ENCODE assay signal across 9 cellular contexts in the genomic region with DNA sequence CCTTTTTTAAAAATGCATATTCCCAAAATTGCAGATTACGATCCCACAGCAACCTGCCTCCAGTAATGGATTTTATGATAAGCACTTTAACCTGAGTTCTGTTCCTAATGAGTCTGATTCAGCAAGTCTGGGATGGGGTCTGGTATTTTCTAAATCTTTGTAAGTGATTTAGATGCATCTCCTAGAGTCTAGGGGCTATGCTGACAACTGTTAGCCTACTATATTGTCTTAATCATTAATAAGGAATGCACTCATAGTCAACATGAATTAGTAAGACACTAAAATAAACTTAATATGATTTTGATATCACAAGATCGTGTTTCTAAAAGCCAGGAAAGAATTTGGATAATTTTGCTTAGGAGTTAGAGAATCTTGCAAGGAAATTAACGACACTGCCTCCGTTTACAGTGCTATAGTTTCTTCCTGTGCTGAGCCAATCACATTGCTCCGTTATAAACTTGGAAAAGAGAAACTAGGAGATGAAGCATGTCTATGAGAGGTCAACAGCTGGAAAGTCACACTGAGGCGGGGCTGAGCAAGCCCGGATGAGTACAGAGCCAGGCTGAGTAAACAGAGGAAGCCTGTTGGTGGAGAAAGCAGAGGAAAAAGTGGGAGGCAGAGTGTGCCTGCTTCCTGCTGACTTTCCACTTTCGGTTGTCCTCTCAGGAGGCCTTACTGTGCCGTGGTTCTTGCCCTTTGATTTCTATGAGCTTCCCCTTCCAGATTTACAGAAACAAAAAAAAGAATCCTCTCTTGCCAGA. TPM values are rescaled to one million over a fixed set of nuclear protein-coding genes. Genes with fewer than 3 reads are reported as not detected.
DNase-seq lines count a peak whose midpoint lies in the region; ATAC-seq, FAIRE-seq and TF ChIP-seq lines count a peak whose summit lies in the region.
"Had no signal": no experiment of that assay in that cellular context is flagged by ENCODE, and none has a peak within 500 bp of the region (broad histone marks: within the 10 kb centered on the region; RNA-seq: fewer than 3 reads in every experiment).

No MANE protein-coding gene starts in this region.

- no peak overlapping the region for H3K27ac ChIP-seq in CD4-positive, alpha-beta T cell (ENCODE audit: low read depth, low read length)
- peak overlapping the region; percentile 92 to 93 for H3K27ac ChIP-seq in kidney (ENCODE audit: low read depth in 2 of 2, low read length in 2 of 2)

- no peaks in the 10 kb centered on the region for H3K9me3 Mint-ChIP-seq in CD4-positive, alpha-beta T cell
- H3K9me3 Mint-ChIP-seq in brain, result no peaks in the 10 kb centered on the region
- no peaks in the 10 kb centered on the region for H3K9me3 Mint-ChIP-seq in stimulated activated effector memory CD8-positive, alpha-beta T cell treated with anti-CD3 and anti-CD28 coated beads, Interleukin-12 subunit alpha, Interleukin-12 subunit beta, amount 100 ng/mL, for 72 hours

- no peak for ATAC-seq in CD4-positive, alpha-beta T cell (ENCODE audit: poor library complexity)
- ATAC-seq in stimulated activated effector memory CD8-positive, alpha-beta T cell treated with anti-CD3 and anti-CD28 coated beads, Interleukin-12 subunit alpha, Interleukin-12 subunit beta, amount 100 ng/mL, for 72 hours, result no peak
- ATAC-seq in GM18909 (IDR thresholded peaks at IDR 0.05; ENCODE audit: poor library complexity, unreplicated experiment), result no peak
- ATAC-seq: HCT116 had no signal

- H3K4me3 ChIP-seq in kidney (ENCODE audit: low read length in 2 of 2), result peak overlapping the region; percentile 9 to 44

- H3K4me3 Mint-ChIP-seq in CD4-positive, alpha-beta T cell, result peak overlapping the region; percentile 11
- H3K4me3 Mint-ChIP-seq in brain, result peak overlapping the region; percentile 40 to 79 (median 65)
- no peak overlapping the region for H3K4me3 Mint-ChIP-seq in stimulated activated effector memory CD8-positive, alpha-beta T cell treated with anti-CD3 and anti-CD28 coated beads, Interleukin-12 subunit alpha, Interleukin-12 subunit beta, amount 100 ng/mL, for 72 hours

- intact Hi-C loops in CD4-positive, alpha-beta T cell (cut with DNase I, micrococcal nuclease), result no loop called here
- intact Hi-C loops in kidney (cut with DNase I), result no loop called here

- peak overlapping the region; percentile 42 to 50 for H3K9ac ChIP-seq in kidney (ENCODE audit: low read length in 2 of 2)

- peak overlapping the region; percentile 12 for H3K27ac Mint-ChIP-seq in CD4-positive, alpha-beta T cell
- peak overlapping the region; percentile 13 to 97 (median 67) for H3K27ac Mint-ChIP-seq in brain
- peak overlapping the region; percentile 36 for H3K27ac Mint-ChIP-seq in stimulated activated effector memory CD8-positive, alpha-beta T cell treated with anti-CD3 and anti-CD28 coated beads, Interleukin-12 subunit alpha, Interleukin-12 subunit beta, amount 100 ng/mL, for 72 hours

- H3K36me3 Mint-ChIP-seq in CD4-positive, alpha-beta T cell (ENCODE audit: low read depth), result peaks cover 18% of the 10 kb centered on the region
- peaks cover 31% of the 10 kb centered on the region for H3K36me3 Mint-ChIP-seq in brain
- H3K36me3 Mint-ChIP-seq in stimulated activated effector memory CD8-positive, alpha-beta T cell treated with anti-CD3 and anti-CD28 coated beads, Interleukin-12 subunit alpha, Interleukin-12 subunit beta, amount 100 ng/mL, for 72 hours, result no peaks in the 10 kb centered on the region

- DNase-seq in CD4-positive, alpha-beta T cell, result no peak
- DNase-seq in NCI-H2029 (lab: John Stamatoyannopoulos, UW) (peak; percentile 70), kidney (peak; percentile 91)
- no peak for DNase-seq in stimulated activated effector memory CD8-positive, alpha-beta T cell treated with anti-CD3 and anti-CD28 coated beads, Interleukin-12 subunit alpha, Interleukin-12 subunit beta, amount 100 ng/mL, for 72 hours (ENCODE audit: low spot score in 2 of 2)
- no peak for DNase-seq in activated CD8-positive, alpha-beta memory T cell treated with anti-CD3 and anti-CD28 coated beads, Interleukin-2, amount 50 U/mL, for 4 hours
- no peak for DNase-seq in activated CD8-positive, alpha-beta memory T cell treated with anti-CD3 and anti-CD28 coated beads, Interleukin-2, amount 50 U/mL, for 48 hours

- POLR2A ChIA-PET in CD4-positive, alpha-beta T cell (lab: Charles Lee), result no interaction called here

- CTCF ChIA-PET in CD4-positive, alpha-beta T cell (lab: Charles Lee), result interaction anchor here (1.4 kb wide), 1 partner anchor 8 kb away, joined by 4 read pairs; no protein-coding TSS in a partner anchor

- peaks cover 75% of the 10 kb centered on the region for H3K4me1 Mint-ChIP-seq in CD4-positive, alpha-beta T cell (ENCODE audit: low read depth)
- H3K4me1 Mint-ChIP-seq in brain, result peaks cover 95% of the 10 kb centered on the region
- peaks cover 31% of the 10 kb centered on the region for H3K4me1 Mint-ChIP-seq in stimulated activated effector memory CD8-positive, alpha-beta T cell treated with anti-CD3 and anti-CD28 coated beads, Interleukin-12 subunit alpha, Interleukin-12 subunit beta, amount 100 ng/mL, for 72 hours

- FAIRE-seq in kidney (lab: Jason Lieb, UNC), result peak; percentile 83

- no peaks in the 10 kb centered on the region for H3K27me3 ChIP-seq in CD4-positive, alpha-beta T cell (ENCODE audit: control insufficient read depth, insufficient read depth, low read length)

- H3K27me3 Mint-ChIP-seq in CD4-positive, alpha-beta T cell, result no peaks in the 10 kb centered on the region
- H3K27me3 Mint-ChIP-seq in brain, result peaks cover 10% of the 10 kb centered on the region

- TF ChIP-seq CTCF in CD4-positive, alpha-beta T cell (IDR thresholded peaks at IDR 0.05), result no peak
- no peak for TF ChIP-seq CTCF in brain (conservative IDR thresholded peaks at IDR 0.05)
- TF ChIP-seq CTCF in kidney (IDR thresholded peaks at IDR 0.05; ENCODE audit: borderline replicate concordance, extremely low read depth, insufficient read depth), result no peak

- no peaks in the 10 kb centered on the region for H3K9me3 ChIP-seq in CD4-positive, alpha-beta T cell (ENCODE audit: control insufficient read depth, low read length)
- no peaks in the 10 kb centered on the region for H3K9me3 ChIP-seq in kidney (ENCODE audit: control insufficient read depth in 1 of 2, low read length in 2 of 2)

- no peaks in the 10 kb centered on the region for H3K36me3 ChIP-seq in kidney (ENCODE audit: control insufficient read depth in 1 of 2, insufficient read depth in 2 of 2, low read length in 2 of 2)

- peaks cover 43 to 44% of the 10 kb centered on the region in 2 donors for H3K4me1 ChIP-seq in kidney (ENCODE audit: control insufficient read depth in 1 of 2, insufficient read depth in 1 of 2, low read depth in 1 of 2, low read length in 2 of 2)

RNA-seq across cellular contexts. Expression of gene SCARB2, which starts 5.4 kb away (rescaled TPM):
- total RNA-seq in CD4-positive, alpha-beta T cell, result 10 to 100 TPM; 34.4 to 36.0 TPM
- 99.5 TPM for polyA plus RNA-seq in brain (ENCODE audit: insufficient read depth, low read depth, low replicate concordance)
- 151 TPM for total RNA-seq in kidney
- polyA plus RNA-seq in kidney (ENCODE audit: insufficient read depth, low read depth, low replicate concordance), result 75.5 TPM

RNA-seq across cellular contexts. Expression of gene FAM47E, which starts 43.3 kb away (rescaled TPM):
- under 1 TPM; 0.34 to 0.74 TPM for total RNA-seq in CD4-positive, alpha-beta T cell
- 4.5 TPM for polyA plus RNA-seq in brain (ENCODE audit: insufficient read depth, low read depth, low replicate concordance)
- total RNA-seq in kidney, result 10.4 TPM
- polyA plus RNA-seq in kidney (ENCODE audit: insufficient read depth, low read depth, low replicate concordance), result 15.0 TPM

RNA-seq across cellular contexts. Expression of gene NUP54, which starts 60.0 kb away (rescaled TPM):
- 100 to 1,000 TPM in 1 of 2 experiments, 10 to 100 TPM in 1; 94.1 to 108 TPM for total RNA-seq in CD4-positive, alpha-beta T cell
- 10.9 TPM for polyA plus RNA-seq in brain (ENCODE audit: insufficient read depth, low read depth, low replicate concordance)
- total RNA-seq in kidney, result 40.8 TPM
- 15.6 TPM for polyA plus RNA-seq in kidney (ENCODE audit: insufficient read depth, low read depth, low replicate concordance)

Comparison
In these comparisons a context has a peak if more than half of its experiments do, and no peak if none do; other contexts are left out.
1. DNase-seq: peak in NCI-H2029 (single experiment) and kidney (single experiment); none in CD4-positive, alpha-beta T cell (0 of 10), stimulated activated effector memory CD8-positive, alpha-beta T cell treated with anti-CD3 and anti-CD28 coated beads, Interleukin-12 subunit alpha, Interleukin-12 subunit beta, amount 100 ng/mL, for 72 hours (0 of 2), activated CD8-positive, alpha-beta memory T cell treated with anti-CD3 and anti-CD28 coated beads, Interleukin-2, amount 50 U/mL, for 4 hours (single experiment) and activated CD8-positive, alpha-beta memory T cell treated with anti-CD3 and anti-CD28 coated beads, Interleukin-2, amount 50 U/mL, for 48 hours (single experiment).
2. H3K27ac Mint-ChIP-seq: peak in every context shown above with its lines; median percentile 67 in brain; 36 in stimulated activated effector memory CD8-positive, alpha-beta T cell treated with anti-CD3 and anti-CD28 coated beads, Interleukin-12 subunit alpha, Interleukin-12 subunit beta, amount 100 ng/mL, for 72 hours; 12 in CD4-positive, alpha-beta T cell.